ENCODE assay signal across 9 cellular contexts in the genomic region with DNA sequence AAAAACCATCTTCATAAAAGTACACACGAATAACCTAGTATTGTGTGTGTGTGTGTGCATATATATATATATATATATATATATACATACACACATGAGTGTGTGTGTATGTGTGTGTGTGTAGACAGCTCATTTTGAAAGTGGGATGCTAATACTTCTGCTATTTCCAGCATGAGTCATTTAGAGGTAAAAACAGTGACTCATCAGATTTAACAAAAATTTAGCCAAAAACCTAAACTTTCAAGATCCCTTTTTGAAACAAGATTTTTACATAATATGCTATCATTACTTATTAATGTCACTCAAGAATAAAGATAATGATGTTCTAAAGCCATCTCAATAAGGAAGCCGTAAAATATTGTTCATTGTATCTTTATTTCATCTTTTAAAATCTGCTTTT. TPM values are rescaled to one million over a fixed set of nuclear protein-coding genes. Genes with fewer than 3 reads are reported as not detected.
DNase-seq lines count a peak whose midpoint lies in the region; ATAC-seq and TF ChIP-seq lines count a peak whose summit lies in the region.
"Had no signal": no experiment of that assay in that cellular context is flagged by ENCODE, and none has a peak within 500 bp of the region (broad histone marks: within the 10 kb centered on the region; RNA-seq: fewer than 3 reads in every experiment).

No MANE protein-coding gene starts in this region.

- intact Hi-C loops in lower leg skin (cut with DNase I; ENCODE audit: low total_unique reads): no loop called here

- 54 to 65% methylated on average over 2 of the region's 2 CpGs for WGBS in lower leg skin, 2 donors

- H3K4me3 ChIP-seq in fibroblast of pulmonary artery (replicated peaks; ENCODE audit: low read depth, low read length) (no peak overlapping the region), lower leg skin (ENCODE audit: low read depth, poor library complexity, severe bottlenecking) (no peak overlapping the region), H7 (ENCODE audit: insufficient read depth, low read depth, low read length) (no peak overlapping the region)

- no peak for TF ChIP-seq POLR2A in GM18505 (IDR thresholded peaks at IDR 0.05; ENCODE audit: borderline replicate concordance, extremely low read depth, insufficient read depth, insufficient read length)
- no peak for TF ChIP-seq POLR2A in lower leg skin (IDR thresholded peaks at IDR 0.05)

- no peaks in the 10 kb centered on the region for H3K36me3 ChIP-seq in H7 (replicated peaks; ENCODE audit: control insufficient read depth, insufficient read depth, low read length)

- TF ChIP-seq CTCF in fibroblast of pulmonary artery (IDR thresholded peaks at IDR 0.05; ENCODE audit: low read length, missing control alignments) (no peak), lower leg skin (IDR thresholded peaks at IDR 0.05) (no peak)

- ATAC-seq in GM18505 (IDR thresholded peaks at IDR 0.05; ENCODE audit: unreplicated experiment): peak; percentile 67

- DNase-seq in HCEC 1CT (peak; percentile 76), HT1080 (ENCODE audit: low read depth) (peak; percentile 61), fibroblast of pulmonary artery (ENCODE audit: low read depth) (peak; percentile 74), lower leg skin (ENCODE audit: low spot score in 2 of 2) (no peak), DMS 273 treated with DMSO at 0.1 percent for 48 hours (lab: John Stamatoyannopoulos, UW) (no peak), cerebellar cortex (ENCODE audit: low spot score) (no peak), H7 (no peak)

- no peaks in the 10 kb centered on the region for H3K27me3 ChIP-seq in H7 (ENCODE audit: control insufficient read depth, insufficient read depth, low read length)

RNA-seq across cellular contexts. Expression of gene ADGRL4, which starts 35.6 kb away (rescaled TPM):
- 52.1 and 63.2 TPM in 2 replicates for total RNA-seq in HT1080 (2014; rRNA removed; shearing (Covaris generic))
- 39.8 and 46.8 TPM in 2 replicates for polyA plus RNA-seq in HT1080 (2015; cell fraction: cytosol; rRNA removed)
- polyA plus RNA-seq in HT1080 (2015; cell fraction: nucleus; rRNA removed): 34.1 and 36.6 TPM in 2 replicates
- total RNA-seq in lower leg skin: 10 to 100 TPM in 2 of 4 donors, 1 to 10 TPM in 2; 6.7 to 16.6 (median 9.7) TPM
- total RNA-seq in H7 (2014; rRNA removed; shearing (Covaris generic)): 0.07 TPM in 1 of 2 replicates, not detected in the other
- total RNA-seq: activated T-helper 2 cell treated with anti-CD3 and anti-CD28 coated beads, Interferon-gamma antibody, Interleukin-2, Interleukin-4, amounts not matched to agents 10 μg/mL and 5 μg/mL and 100 μg/mL, durations not matched to agents 14 hours and 24 hours and 36 hours had no signal

Comparison
In these comparisons a context has a peak if more than half of its experiments do, and no peak if none do; other contexts are left out.
1. DNase-seq: peak in HCEC 1CT (single experiment), HT1080 (single experiment) and fibroblast of pulmonary artery (single experiment); none in lower leg skin (0 of 2), DMS 273 treated with DMSO at 0.1 percent for 48 hours (single experiment), cerebellar cortex (single experiment) and H7 (single experiment).